In the genomic region with DNA sequence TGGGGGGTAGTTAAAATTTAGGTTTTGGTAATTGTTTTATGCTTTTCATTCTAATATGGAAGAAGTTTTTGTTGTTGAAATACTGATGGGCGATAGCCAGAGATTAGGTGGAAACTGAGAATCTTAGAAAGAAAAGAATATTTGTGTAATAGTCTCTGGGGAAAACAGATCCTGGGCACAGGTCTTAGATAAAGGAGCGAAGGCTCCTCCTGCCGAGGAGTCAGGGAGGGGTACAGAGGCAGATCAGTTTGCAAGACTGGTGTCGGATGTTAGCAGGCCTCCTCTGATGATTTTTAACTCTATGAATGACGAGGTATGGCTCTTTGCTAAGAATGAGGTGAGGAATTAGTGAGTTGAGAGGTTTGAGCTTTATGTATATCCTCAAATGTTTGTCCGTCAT, we compare ENCODE assay signal across 25 cellular contexts.
DNase-seq lines count a peak whose midpoint lies in the region; ATAC-seq and TF ChIP-seq lines count a peak whose summit lies in the region.
"Had no signal": no experiment of that assay in that cellular context is flagged by ENCODE, and none has a peak within 500 bp of the region (broad histone marks: within the 10 kb centered on the region; RNA-seq: fewer than 3 reads in every experiment).

No MANE protein-coding gene starts in this region.

- H3K36me3 Mint-ChIP-seq in mesothelial cell of epicardium = peaks cover 2% of the 10 kb centered on the region
- H3K36me3 Mint-ChIP-seq: activated naive CD4-positive, alpha-beta T cell treated with anti-CD3 and anti-CD28 coated beads, Interleukin-2, amount 50 U/mL, for 24 hours; memory B cell; natural killer cell had no signal

- peaks cover 43% of the 10 kb centered on the region for H3K4me1 Mint-ChIP-seq in mesothelial cell of epicardium
- H3K4me1 Mint-ChIP-seq: activated naive CD4-positive, alpha-beta T cell treated with anti-CD3 and anti-CD28 coated beads, Interleukin-2, amount 50 U/mL, for 24 hours; memory B cell; natural killer cell had no signal

- H3K27me3 Mint-ChIP-seq in mesothelial cell of epicardium (ENCODE audit: low read depth) = no peaks in the 10 kb centered on the region
- H3K27me3 Mint-ChIP-seq: activated naive CD4-positive, alpha-beta T cell treated with anti-CD3 and anti-CD28 coated beads, Interleukin-2, amount 50 U/mL, for 24 hours; memory B cell; progenitor cell of endocrine pancreas had no signal

- DNase-seq in DMS 273 treated with DMSO at 0.1 percent for 48 hours (lab: John Stamatoyannopoulos, UW) (peak; percentile 49), Panc1 (ENCODE audit: low read depth, low spot score) (no peak), epithelial cell of proximal tubule (ENCODE audit: low read depth) (no peak), mesothelial cell of epicardium (ENCODE audit: low spot score in 2 of 2, unreplicated experiment in 2 of 2) (no peak), lower leg skin (ENCODE audit: low spot score in 2 of 2) (no peak)
- DNase-seq in activated CD4-positive, alpha-beta T cell treated with anti-CD3 and anti-CD28 coated beads for 1 hour = no peak
- DNase-seq: activated CD4-positive, CD25-positive, alpha-beta regulatory T cell treated with anti-CD3 and anti-CD28 coated beads, Interleukin-2, amount 50 U/mL, for 72 hours; activated T-cell treated with anti-CD3 and anti-CD28 coated beads, Interleukin-2, amount 50 U/mL, for 72 hours; foreskin keratinocyte; GOT3; hypothalamus; kidney glomerular epithelial cell; natural killer cell; NCI-H446 treated with DMSO at 0.1 percent for 48 hours; RPMI8226; small intestine; stimulated activated naive CD4-positive, alpha-beta T cell treated with Interleukin-2 at 50 U/mL for 16 hours; tibial artery had no signal

- TF ChIP-seq CTCF in Panc1 (IDR thresholded peaks at IDR 0.05) (peak; percentile 20; the same call in 1 of the 2 replicates), epithelial cell of proximal tubule (conservative IDR thresholded peaks at IDR 0.05; ENCODE audit: low read depth, low read length) (peak; percentile 41), mesothelial cell of epicardium (IDR thresholded peaks at IDR 0.05; ENCODE audit: unreplicated experiment) (no peak), lower leg skin (IDR thresholded peaks at IDR 0.05) (no peak)

- peak overlapping the region; percentile 13; the same call in 1 of the 2 replicates for H3K27ac ChIP-seq in Panc1 (ENCODE audit: low read length)
- H3K27ac ChIP-seq: BLaER1, coronary artery, foreskin keratinocyte, tibial artery had no signal

- H3K4me1 ChIP-seq in Panc1 (ENCODE audit: control insufficient read depth, insufficient read depth, low read length) = no peaks in the 10 kb centered on the region
- H3K4me1 ChIP-seq: BLaER1, tibial artery had no signal

- CTCF ChIA-PET in Panc1 (lab: Charles Lee) = no interaction called here

- H3K27ac Mint-ChIP-seq in mesothelial cell of epicardium = peak overlapping the region; percentile 75
- H3K27ac Mint-ChIP-seq: activated naive CD4-positive, alpha-beta T cell treated with anti-CD3 and anti-CD28 coated beads, Interleukin-2, amount 50 U/mL, for 24 hours; activated T-cell treated with anti-CD3 and anti-CD28 coated beads, Interleukin-2, amount 50 U/mL, for 72 hours; memory B cell; natural killer cell; progenitor cell of endocrine pancreas had no signal

- no peak overlapping the region for H3K4me3 ChIP-seq in Panc1 (ENCODE audit: low read depth in 2 of 2, low read length in 2 of 2)
- H3K4me3 ChIP-seq in epithelial cell of proximal tubule (ENCODE audit: low read depth, low read length) = no peak overlapping the region
- no peak overlapping the region for H3K4me3 ChIP-seq in lower leg skin (ENCODE audit: low read depth, poor library complexity, severe bottlenecking)
- H3K4me3 ChIP-seq: BLaER1, coronary artery, tibial artery had no signal

- in situ Hi-C loops in Panc1 (cut with HindIII; ENCODE audit: low pct_unique_long_range_greater_than_20kb, low sequenced_read_pairs) = no loop called here

- H3K4me3 Mint-ChIP-seq in mesothelial cell of epicardium = no peak overlapping the region
- H3K4me3 Mint-ChIP-seq: activated naive CD4-positive, alpha-beta T cell treated with anti-CD3 and anti-CD28 coated beads, Interleukin-2, amount 50 U/mL, for 24 hours; activated T-cell treated with anti-CD3 and anti-CD28 coated beads, Interleukin-2, amount 50 U/mL, for 72 hours; memory B cell; natural killer cell had no signal

- BruUV-seq in Panc1 (replicated peaks; lab: Mats Ljungman, UMichigan) = no TSS peak

- intact Hi-C loops in Panc1 (cut with micrococcal nuclease; ENCODE audit: unreplicated experiment) (no loop called here), lower leg skin (cut with DNase I; ENCODE audit: low total_unique reads) (no loop called here)

- H3K27me3 ChIP-seq in Panc1 (ENCODE audit: control insufficient read depth, insufficient read depth, low read length) = no peaks in the 10 kb centered on the region
- H3K27me3 ChIP-seq: BLaER1, foreskin keratinocyte, tibial artery had no signal

- WGBS in lower leg skin, 2 donors = 85 to 88% methylated on average over 6 of the region's 6 CpGs

- H3K9me3 Mint-ChIP-seq in mesothelial cell of epicardium = peaks cover 8% of the 10 kb centered on the region

- ATAC-seq in Panc1 (no peak), GM21825 (IDR thresholded peaks at IDR 0.05; ENCODE audit: unreplicated experiment) (no peak), GM19351 (IDR thresholded peaks at IDR 0.05; ENCODE audit: unreplicated experiment) (no peak)
- ATAC-seq: activated T-cell treated with anti-CD3 and anti-CD28 coated beads, Interleukin-2, amount 50 U/mL, for 72 hours; foreskin keratinocyte; natural killer cell had no signal

- POLR2A ChIA-PET in Panc1 (lab: Charles Lee) = no interaction called here

- H3K9me3 ChIP-seq in Panc1 (ENCODE audit: control insufficient read depth, insufficient read depth, low read depth, low read length) = no peaks in the 10 kb centered on the region
- H3K9me3 ChIP-seq: BLaER1, tibial artery had no signal

- no peaks in the 10 kb centered on the region for H3K36me3 ChIP-seq in Panc1 (ENCODE audit: control insufficient read depth, insufficient read depth, low read length)
- H3K36me3 ChIP-seq: BLaER1, tibial artery had no signal

- TF ChIP-seq POLR2A in lower leg skin (IDR thresholded peaks at IDR 0.05) = no peak

Comparison
In these comparisons a context has a peak if more than half of its experiments do, and no peak if none do; other contexts are left out.
1. CTCF ChIP-seq: peak in Panc1 (single experiment) and epithelial cell of proximal tubule (single experiment); none in mesothelial cell of epicardium (single experiment) and lower leg skin (0 of 3).